Comparison of ENCODE assay signal across 1 cellular context in genomic region chrX:54808605-54809483, GRCh38.
TF ChIP-seq lines count a peak whose summit lies in the region.

No MANE protein-coding gene starts in this region.

TF ChIP-seq in HEK293, 187 proteins besides CTCF, POLR2A, EP300 and RAD21 (continued from another document and continues in another):
- TF ChIP-seq ZNF692 (tag by site-specific recombination; IDR thresholded peaks at IDR 0.05) (0 out of 2 replicates have a peak, but pooled peaks have one; percentile 28), ZNF707 (tag by site-specific recombination; IDR thresholded peaks at IDR 0.05) (no peak), SP2 (tag by site-specific recombination; IDR thresholded peaks at IDR 0.05) (peak; percentile 81), ZNF138 (tag by site-specific recombination; IDR thresholded peaks at IDR 0.05; ENCODE audit: borderline replicate concordance) (no peak), ZNF311 (tag by site-specific recombination; IDR thresholded peaks at IDR 0.05; ENCODE audit: borderline replicate concordance) (no peak), GLI4 (tag by site-specific recombination; IDR thresholded peaks at IDR 0.05) (no peak), HOXC10 (CRISPR knock-in tag; IDR thresholded peaks at IDR 0.05) (no peak), SCRT1 (tag by site-specific recombination; IDR thresholded peaks at IDR 0.05; ENCODE audit: borderline replicate concordance) (no peak), ZBTB20 (tag by site-specific recombination; IDR thresholded peaks at IDR 0.05) (no peak), GLIS2 (tag by site-specific recombination; IDR thresholded peaks at IDR 0.05) (no peak), ZNF529 (tag by site-specific recombination; IDR thresholded peaks at IDR 0.05; ENCODE audit: insufficient replicate concordance) (no peak), ZBTB7A (tag by site-specific recombination; IDR thresholded peaks at IDR 0.05; ENCODE audit: low read depth) (peak; percentile 47; the same call in 1 of the 2 replicates), SETDB1 (IDR thresholded peaks at IDR 0.05; ENCODE audit: insufficient read length, low read length) (no peak), ZNF629 (tag by site-specific recombination; IDR thresholded peaks at IDR 0.05) (peak; percentile 1; the same call in 1 of the 2 replicates), YY1 (tag by site-specific recombination; IDR thresholded peaks at IDR 0.05) (no peak), ZNF324 (tag by site-specific recombination; IDR thresholded peaks at IDR 0.05) (no peak), ZFHX2 (tag by site-specific recombination; conservative IDR thresholded peaks at IDR 0.05) (no peak), ZNF561 (tag by site-specific recombination; IDR thresholded peaks at IDR 0.05; ENCODE audit: borderline replicate concordance) (no peak), GFI1B (tag by site-specific recombination; IDR thresholded peaks at IDR 0.05) (no peak), KLF9 (tag by site-specific recombination; IDR thresholded peaks at IDR 0.05; ENCODE audit: low read depth) (peak; percentile 94), SP7 (tag by site-specific recombination; IDR thresholded peaks at IDR 0.05) (no peak), KLF1 (tag by site-specific recombination; IDR thresholded peaks at IDR 0.05) (peak; percentile 86), ZNF776 (tag by site-specific recombination; IDR thresholded peaks at IDR 0.05; ENCODE audit: borderline replicate concordance) (no peak), KLF8 (tag by site-specific recombination; IDR thresholded peaks at IDR 0.05) (peak; percentile 15; the same call in 1 of the 2 replicates), ZNF174 (tag by site-specific recombination; IDR thresholded peaks at IDR 0.05) (no peak), ZNF792 (tag by site-specific recombination; IDR thresholded peaks at IDR 0.05) (no peak), ZNF335 (tag by site-specific recombination; conservative IDR thresholded peaks at IDR 0.05) (0 out of 2 replicates have a peak, but pooled peaks have one; percentile 3), KLF16 (tag by site-specific recombination; IDR thresholded peaks at IDR 0.05) (peak; percentile 62), PRDM10 (tag by site-specific recombination; IDR thresholded peaks at IDR 0.05) (peak; percentile 96), ZNF530 (tag by site-specific recombination; IDR thresholded peaks at IDR 0.05; ENCODE audit: low read depth) (no peak), MZF1 (tag by site-specific recombination; IDR thresholded peaks at IDR 0.05; ENCODE audit: borderline replicate concordance) (no peak), ZFP69B (tag by site-specific recombination; IDR thresholded peaks at IDR 0.05) (peak; percentile 59; the same call in 1 of the 2 replicates)
- TF ChIP-seq, protein P1, sequence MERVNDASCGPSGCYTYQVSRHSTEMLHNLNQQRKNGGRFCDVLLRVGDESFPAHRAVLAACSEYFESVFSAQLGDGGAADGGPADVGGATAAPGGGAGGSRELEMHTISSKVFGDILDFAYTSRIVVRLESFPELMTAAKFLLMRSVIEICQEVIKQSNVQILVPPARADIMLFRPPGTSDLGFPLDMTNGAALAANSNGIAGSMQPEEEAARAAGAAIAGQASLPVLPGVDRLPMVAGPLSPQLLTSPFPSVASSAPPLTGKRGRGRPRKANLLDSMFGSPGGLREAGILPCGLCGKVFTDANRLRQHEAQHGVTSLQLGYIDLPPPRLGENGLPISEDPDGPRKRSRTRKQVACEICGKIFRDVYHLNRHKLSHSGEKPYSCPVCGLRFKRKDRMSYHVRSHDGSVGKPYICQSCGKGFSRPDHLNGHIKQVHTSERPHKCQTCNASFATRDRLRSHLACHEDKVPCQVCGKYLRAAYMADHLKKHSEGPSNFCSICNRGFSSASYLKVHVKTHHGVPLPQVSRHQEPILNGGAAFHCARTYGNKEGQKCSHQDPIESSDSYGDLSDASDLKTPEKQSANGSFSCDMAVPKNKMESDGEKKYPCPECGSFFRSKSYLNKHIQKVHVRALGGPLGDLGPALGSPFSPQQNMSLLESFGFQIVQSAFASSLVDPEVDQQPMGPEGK (tag by site-specific recombination; IDR thresholded peaks at IDR 0.05) = peak; percentile 36
- TF ChIP-seq, protein P2, sequence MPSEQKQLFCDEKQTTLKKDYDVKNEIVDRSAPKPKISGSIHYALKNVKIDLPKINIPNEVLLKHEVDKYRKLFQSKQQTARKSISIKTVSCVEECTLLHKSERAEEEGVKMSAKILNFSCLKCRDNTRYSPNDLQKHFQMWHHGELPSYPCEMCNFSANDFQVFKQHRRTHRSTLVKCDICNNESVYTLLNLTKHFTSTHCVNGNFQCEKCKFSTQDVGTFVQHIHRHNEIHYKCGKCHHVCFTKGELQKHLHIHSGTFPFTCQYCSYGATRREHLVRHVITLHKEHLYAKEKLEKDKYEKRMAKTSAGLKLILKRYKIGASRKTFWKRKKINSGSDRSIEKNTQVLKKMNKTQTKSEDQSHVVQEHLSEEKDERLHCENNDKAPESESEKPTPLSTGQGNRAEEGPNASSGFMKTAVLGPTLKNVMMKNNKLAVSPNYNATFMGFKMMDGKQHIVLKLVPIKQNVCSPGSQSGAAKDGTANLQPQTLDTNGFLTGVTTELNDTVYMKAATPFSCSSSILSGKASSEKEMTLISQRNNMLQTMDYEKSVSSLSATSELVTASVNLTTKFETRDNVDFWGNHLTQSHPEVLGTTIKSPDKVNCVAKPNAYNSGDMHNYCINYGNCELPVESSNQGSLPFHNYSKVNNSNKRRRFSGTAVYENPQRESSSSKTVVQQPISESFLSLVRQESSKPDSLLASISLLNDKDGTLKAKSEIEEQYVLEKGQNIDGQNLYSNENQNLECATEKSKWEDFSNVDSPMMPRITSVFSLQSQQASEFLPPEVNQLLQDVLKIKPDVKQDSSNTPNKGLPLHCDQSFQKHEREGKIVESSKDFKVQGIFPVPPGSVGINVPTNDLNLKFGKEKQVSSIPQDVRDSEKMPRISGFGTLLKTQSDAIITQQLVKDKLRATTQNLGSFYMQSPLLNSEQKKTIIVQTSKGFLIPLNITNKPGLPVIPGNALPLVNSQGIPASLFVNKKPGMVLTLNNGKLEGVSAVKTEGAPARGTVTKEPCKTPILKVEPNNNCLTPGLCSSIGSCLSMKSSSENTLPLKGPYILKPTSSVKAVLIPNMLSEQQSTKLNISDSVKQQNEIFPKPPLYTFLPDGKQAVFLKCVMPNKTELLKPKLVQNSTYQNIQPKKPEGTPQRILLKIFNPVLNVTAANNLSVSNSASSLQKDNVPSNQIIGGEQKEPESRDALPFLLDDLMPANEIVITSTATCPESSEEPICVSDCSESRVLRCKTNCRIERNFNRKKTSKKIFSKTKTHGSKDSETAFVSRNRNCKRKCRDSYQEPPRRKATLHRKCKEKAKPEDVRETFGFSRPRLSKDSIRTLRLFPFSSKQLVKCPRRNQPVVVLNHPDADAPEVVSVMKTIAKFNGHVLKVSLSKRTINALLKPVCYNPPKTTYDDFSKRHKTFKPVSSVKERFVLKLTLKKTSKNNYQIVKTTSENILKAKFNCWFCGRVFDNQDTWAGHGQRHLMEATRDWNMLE (tag by site-specific recombination; conservative IDR thresholded peaks at IDR 0.05; ENCODE audit: low read depth) = no peak
- TF ChIP-seq, protein P3, sequence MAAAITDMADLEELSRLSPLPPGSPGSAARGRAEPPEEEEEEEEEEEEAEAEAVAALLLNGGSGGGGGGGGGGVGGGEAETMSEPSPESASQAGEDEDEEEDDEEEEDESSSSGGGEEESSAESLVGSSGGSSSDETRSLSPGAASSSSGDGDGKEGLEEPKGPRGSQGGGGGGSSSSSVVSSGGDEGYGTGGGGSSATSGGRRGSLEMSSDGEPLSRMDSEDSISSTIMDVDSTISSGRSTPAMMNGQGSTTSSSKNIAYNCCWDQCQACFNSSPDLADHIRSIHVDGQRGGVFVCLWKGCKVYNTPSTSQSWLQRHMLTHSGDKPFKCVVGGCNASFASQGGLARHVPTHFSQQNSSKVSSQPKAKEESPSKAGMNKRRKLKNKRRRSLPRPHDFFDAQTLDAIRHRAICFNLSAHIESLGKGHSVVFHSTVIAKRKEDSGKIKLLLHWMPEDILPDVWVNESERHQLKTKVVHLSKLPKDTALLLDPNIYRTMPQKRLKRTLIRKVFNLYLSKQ (tag by site-specific recombination; IDR thresholded peaks at IDR 0.05; ENCODE audit: borderline replicate concordance) = no peak
- TF ChIP-seq, protein P4, sequence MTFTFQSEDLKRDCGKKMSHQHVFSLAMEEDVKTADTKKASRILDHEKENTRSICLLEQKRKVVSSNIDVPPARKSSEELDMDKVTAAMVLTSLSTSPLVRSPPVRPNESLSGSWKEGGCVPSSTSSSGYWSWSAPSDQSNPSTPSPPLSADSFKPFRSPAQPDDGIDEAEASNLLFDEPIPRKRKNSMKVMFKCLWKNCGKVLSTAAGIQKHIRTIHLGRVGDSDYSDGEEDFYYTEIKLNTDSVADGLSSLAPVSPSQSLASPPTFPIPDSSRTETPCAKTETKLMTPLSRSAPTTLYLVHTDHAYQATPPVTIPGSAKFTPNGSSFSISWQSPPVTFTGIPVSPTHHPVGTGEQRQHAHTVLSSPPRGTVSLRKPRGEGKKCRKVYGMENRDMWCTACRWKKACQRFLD (tag by site-specific recombination; IDR thresholded peaks at IDR 0.05) = no peak
- TF ChIP-seq, protein P5, sequence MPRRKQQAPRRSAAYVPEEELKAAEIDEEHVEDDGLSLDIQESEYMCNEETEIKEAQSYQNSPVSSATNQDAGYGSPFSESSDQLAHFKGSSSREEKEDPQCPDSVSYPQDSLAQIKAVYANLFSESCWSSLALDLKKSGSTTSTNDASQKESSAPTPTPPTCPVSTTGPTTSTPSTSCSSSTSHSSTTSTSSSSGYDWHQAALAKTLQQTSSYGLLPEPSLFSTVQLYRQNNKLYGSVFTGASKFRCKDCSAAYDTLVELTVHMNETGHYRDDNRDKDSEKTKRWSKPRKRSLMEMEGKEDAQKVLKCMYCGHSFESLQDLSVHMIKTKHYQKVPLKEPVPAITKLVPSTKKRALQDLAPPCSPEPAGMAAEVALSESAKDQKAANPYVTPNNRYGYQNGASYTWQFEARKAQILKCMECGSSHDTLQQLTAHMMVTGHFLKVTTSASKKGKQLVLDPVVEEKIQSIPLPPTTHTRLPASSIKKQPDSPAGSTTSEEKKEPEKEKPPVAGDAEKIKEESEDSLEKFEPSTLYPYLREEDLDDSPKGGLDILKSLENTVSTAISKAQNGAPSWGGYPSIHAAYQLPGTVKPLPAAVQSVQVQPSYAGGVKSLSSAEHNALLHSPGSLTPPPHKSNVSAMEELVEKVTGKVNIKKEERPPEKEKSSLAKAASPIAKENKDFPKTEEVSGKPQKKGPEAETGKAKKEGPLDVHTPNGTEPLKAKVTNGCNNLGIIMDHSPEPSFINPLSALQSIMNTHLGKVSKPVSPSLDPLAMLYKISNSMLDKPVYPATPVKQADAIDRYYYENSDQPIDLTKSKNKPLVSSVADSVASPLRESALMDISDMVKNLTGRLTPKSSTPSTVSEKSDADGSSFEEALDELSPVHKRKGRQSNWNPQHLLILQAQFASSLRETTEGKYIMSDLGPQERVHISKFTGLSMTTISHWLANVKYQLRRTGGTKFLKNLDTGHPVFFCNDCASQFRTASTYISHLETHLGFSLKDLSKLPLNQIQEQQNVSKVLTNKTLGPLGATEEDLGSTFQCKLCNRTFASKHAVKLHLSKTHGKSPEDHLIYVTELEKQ (tag by site-specific recombination; IDR thresholded peaks at IDR 0.05; ENCODE audit: borderline replicate concordance) = no peak
